In the genomic region with DNA sequence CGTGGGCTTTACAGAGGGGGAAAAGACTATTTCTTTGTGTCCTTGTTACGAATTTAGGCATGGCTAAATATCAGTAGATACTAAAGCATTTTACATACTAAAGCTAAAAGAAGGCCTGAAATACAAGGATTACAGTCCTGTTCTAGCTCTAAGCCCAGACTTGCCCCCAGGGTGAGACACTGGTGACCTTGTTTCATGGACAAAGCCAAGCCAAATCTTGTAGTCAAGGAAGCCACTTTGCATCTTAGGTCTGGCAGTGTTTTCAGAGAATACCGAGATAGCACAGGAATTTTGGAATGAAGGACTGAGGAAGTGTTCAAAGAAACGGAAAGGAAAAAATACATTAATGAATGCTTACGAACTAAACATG, we compare ENCODE assay signal across 1 cellular context.
A peak's percentile ranks its signal among the peaks of the same experiment; 100 is the strongest.
TF ChIP-seq lines count a peak whose summit lies in the region.

No MANE protein-coding gene starts in this region.

TF ChIP-seq in HepG2, 621 proteins besides CTCF, POLR2A, EP300 and RAD21:
- TF ChIP-seq ZNF33B (CRISPR knock-in tag; IDR thresholded peaks at IDR 0.05): no peak
- 0 out of 2 replicates have a peak, but pooled peaks have one; percentile 1 for TF ChIP-seq RCOR2 (CRISPR knock-in tag; IDR thresholded peaks at IDR 0.05)
